9 cellular contexts compared by ENCODE assay signal in the genomic region with DNA sequence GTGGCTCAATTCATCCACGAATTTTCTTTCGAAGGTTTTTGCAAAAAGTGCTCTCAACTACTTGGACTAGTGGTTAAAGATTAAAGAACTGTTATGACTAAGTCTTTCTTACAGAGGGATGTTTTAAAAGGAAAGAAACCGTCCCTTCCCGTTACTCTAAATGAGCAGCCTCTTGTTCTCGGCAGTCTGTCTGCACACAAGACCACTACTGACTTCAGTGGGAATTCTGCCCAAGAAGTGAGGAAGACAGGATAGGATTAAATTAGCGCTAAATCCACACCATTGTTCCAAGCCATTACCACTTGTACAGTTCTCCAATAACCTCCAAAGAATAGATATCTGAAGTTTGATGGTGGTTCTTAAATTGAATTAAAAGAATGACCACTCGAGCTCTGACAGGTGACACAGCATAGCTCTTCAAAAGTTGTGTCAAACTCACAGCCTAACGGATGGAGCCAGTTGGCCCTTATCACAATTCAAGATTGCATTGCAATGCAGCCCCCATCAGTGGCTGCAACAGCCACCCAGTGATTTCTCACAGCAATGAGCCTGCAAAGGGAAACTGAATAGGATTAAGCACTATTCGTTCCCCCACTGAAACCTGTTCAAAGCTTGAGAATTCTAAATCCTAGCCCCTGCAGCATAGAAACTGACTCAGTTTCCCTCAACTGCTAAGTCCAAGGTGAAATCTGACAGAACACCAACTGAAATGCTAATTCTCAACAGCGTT. TPM values are rescaled to one million over a fixed set of nuclear protein-coding genes. Genes with fewer than 3 reads are reported as not detected.
DNase-seq lines count a peak whose midpoint lies in the region; ATAC-seq and TF ChIP-seq lines count a peak whose summit lies in the region.
"Had no signal": no experiment of that assay in that cellular context is flagged by ENCODE, and none has a peak within 500 bp of the region (broad histone marks: within the 10 kb centered on the region; RNA-seq: fewer than 3 reads in every experiment).

No MANE protein-coding gene starts in this region.

- H3K9me3 ChIP-seq in CD4-positive, alpha-beta T cell (ENCODE audit: control insufficient read depth, low read length), result peaks cover under 1% of the 10 kb centered on the region
- H3K9me3 ChIP-seq in HCT116 (ENCODE audit: control insufficient read depth in 1 of 2, insufficient read depth in 1 of 2, low read depth in 1 of 2, low read length in 2 of 2) (no peaks in the 10 kb centered on the region), upper lobe of right lung (no peaks in the 10 kb centered on the region)
- H3K9me3 ChIP-seq: neutrophil had no signal

- no peak for TF ChIP-seq CTCF in CD4-positive, alpha-beta T cell (IDR thresholded peaks at IDR 0.05)
- TF ChIP-seq CTCF in HCT116 (IDR thresholded peaks at IDR 0.05 in 2 of 3, conservative IDR thresholded peaks at IDR 0.05 in 1 of 3; ENCODE audit: borderline replicate concordance in 1 of 3, insufficient read depth in 1 of 3, low read depth in 2 of 3, low read length in 2 of 3), result no peak
- TF ChIP-seq CTCF in upper lobe of right lung (IDR thresholded peaks at IDR 0.05), result no peak

- H3K36me3 ChIP-seq in HCT116 (ENCODE audit: control insufficient read depth in 1 of 2, insufficient read depth in 2 of 2, low read length in 2 of 2), result 0 out of 4 replicates have a peak, but pooled peaks cover 0 to 3% of the 10 kb centered on the region in 2 experiments
- no peaks in the 10 kb centered on the region for H3K36me3 ChIP-seq in upper lobe of right lung
- H3K36me3 ChIP-seq: neutrophil had no signal

- no peak overlapping the region for H2AFZ ChIP-seq in HCT116 (ENCODE audit: low read depth, low read length, poor library complexity, severe bottlenecking)

- H3K27me3 Mint-ChIP-seq in CD4-positive, alpha-beta T cell, result no peaks in the 10 kb centered on the region
- peaks cover 3% of the 10 kb centered on the region for H3K27me3 Mint-ChIP-seq in activated naive CD8-positive, alpha-beta T cell treated with anti-CD3 and anti-CD28 coated beads, Interleukin-2, amount 10 ng/mL, durations not matched to agents 7 days and 5 days

- H3K9ac ChIP-seq in HCT116 (ENCODE audit: low read length), result no peak overlapping the region

- CTCF ChIA-PET in CD4-positive, alpha-beta T cell (lab: Charles Lee), result interaction anchor here (0.6 kb wide), 1 partner anchor 24 kb away, joined by 3 read pairs; no protein-coding TSS in a partner anchor
- CTCF ChIA-PET in HCT116 (lab: Charles Lee), result no interaction called here

- H3K4me1 Mint-ChIP-seq in CD4-positive, alpha-beta T cell (ENCODE audit: low read depth), result peaks cover 26% of the 10 kb centered on the region
- peaks cover 15% of the 10 kb centered on the region for H3K4me1 Mint-ChIP-seq in activated naive CD8-positive, alpha-beta T cell treated with anti-CD3 and anti-CD28 coated beads, Interleukin-2, amount 10 ng/mL, durations not matched to agents 7 days and 5 days

- ATAC-seq in CD4-positive, alpha-beta T cell (ENCODE audit: poor library complexity), result no peak
- ATAC-seq in HCT116 (no peak), upper lobe of right lung (no peak), GM21526 (IDR thresholded peaks at IDR 0.05; ENCODE audit: low FRiP score, unreplicated experiment) (no peak)
- no peak for ATAC-seq in activated naive CD8-positive, alpha-beta T cell treated with anti-CD3 and anti-CD28 coated beads, Interleukin-2, amount 10 ng/mL, durations not matched to agents 7 days and 5 days (ENCODE audit: low read depth)

- peak overlapping the region; percentile 98 for H3K4me2 ChIP-seq in HCT116 (ENCODE audit: low read length)

- H3K4me3 Mint-ChIP-seq in CD4-positive, alpha-beta T cell, result peak overlapping the region; percentile 81
- H3K4me3 Mint-ChIP-seq in activated naive CD8-positive, alpha-beta T cell treated with anti-CD3 and anti-CD28 coated beads, Interleukin-2, amount 10 ng/mL, durations not matched to agents 7 days and 5 days, result peak overlapping the region; percentile 77

- H3K9me2 ChIP-seq in HCT116 (ENCODE audit: insufficient read depth), result no peaks in the 10 kb centered on the region

- TF ChIP-seq POLR2A in HCT116 (IDR thresholded peaks at IDR 0.05; ENCODE audit: borderline replicate concordance, extremely low read depth, insufficient read depth, insufficient read length), result no peak

- H3K4me1 ChIP-seq in HCT116 (ENCODE audit: control insufficient read depth in 1 of 2, insufficient read depth in 2 of 2, low read length in 2 of 2), result peaks cover 21 to 30% of the 10 kb centered on the region in 2 experiments
- peaks cover 15% of the 10 kb centered on the region for H3K4me1 ChIP-seq in upper lobe of right lung

- no peak overlapping the region for H3K27ac ChIP-seq in CD4-positive, alpha-beta T cell (ENCODE audit: low read depth, low read length)
- H3K27ac ChIP-seq in HCT116 (ENCODE audit: low read depth, low read length), result no peak overlapping the region
- peak overlapping the region; percentile 19 for H3K27ac ChIP-seq in upper lobe of right lung
- H3K27ac ChIP-seq: neutrophil had no signal

- RAD21 ChIA-PET in HCT116 (lab: Charles Lee; ENCODE audit: low non-redundant PET in 1 of 2, low total read pairs in 2 of 2, uncharacterized antibody in 2 of 2, unreplicated experiment in 2 of 2), result no interaction called here

- no peaks in the 10 kb centered on the region for H4K20me1 ChIP-seq in HCT116 (ENCODE audit: insufficient read depth)

- no peak for DNase-seq in CD4-positive, alpha-beta T cell
- DNase-seq in HCT116 (ENCODE audit: low read depth, low spot score), result no peak
- DNase-seq in activated naive CD8-positive, alpha-beta T cell treated with anti-CD3 and anti-CD28 coated beads, Interleukin-2, amount 10 ng/mL, durations not matched to agents 7 days and 5 days, result no peak
- DNase-seq in left kidney (ENCODE audit: low read depth, low spot score), result peak; percentile 12
- no peak for DNase-seq in upper lobe of right lung
- no peak for DNase-seq in effector CD4-positive, alpha-beta T cell
- no peak for DNase-seq in NCI-H1105 (lab: John Stamatoyannopoulos, UW)

- H3K36me3 Mint-ChIP-seq in CD4-positive, alpha-beta T cell (ENCODE audit: low read depth), result peaks cover 2% of the 10 kb centered on the region
- H3K36me3 Mint-ChIP-seq in activated naive CD8-positive, alpha-beta T cell treated with anti-CD3 and anti-CD28 coated beads, Interleukin-2, amount 10 ng/mL, durations not matched to agents 7 days and 5 days, result peaks cover 3% of the 10 kb centered on the region

- TF ChIP-seq RAD21 in HCT116 (IDR thresholded peaks at IDR 0.05; ENCODE audit: low read depth), result no peak

- intact Hi-C loops in CD4-positive, alpha-beta T cell (cut with DNase I, micrococcal nuclease), result loop anchor here in 1 of 2 experiments (5.0 kb wide), 2 partner anchors 56 to 566 kb away; a partner anchor contains a TSS
- intact Hi-C loops in HCT116 (cut with micrococcal nuclease) (no loop called here), upper lobe of right lung (cut with DNase I) (no loop called here)

- TSS peak; percentile 36 for BruUV-seq in HCT116 (replicated peaks; lab: Mats Ljungman, UMichigan)

- H3K9me3 Mint-ChIP-seq in CD4-positive, alpha-beta T cell, result no peaks in the 10 kb centered on the region
- H3K9me3 Mint-ChIP-seq in activated naive CD8-positive, alpha-beta T cell treated with anti-CD3 and anti-CD28 coated beads, Interleukin-2, amount 10 ng/mL, durations not matched to agents 7 days and 5 days, result peaks cover 7% of the 10 kb centered on the region

- H3K27ac Mint-ChIP-seq in CD4-positive, alpha-beta T cell, result peak overlapping the region; percentile 45
- no peak overlapping the region for H3K27ac Mint-ChIP-seq in activated naive CD8-positive, alpha-beta T cell treated with anti-CD3 and anti-CD28 coated beads, Interleukin-2, amount 10 ng/mL, durations not matched to agents 7 days and 5 days

- H3K4me3 ChIP-seq in HCT116 (replicated peaks in 1 of 2; ENCODE audit: low read depth in 1 of 2, low read length in 2 of 2), result no peak overlapping the region
- peak overlapping the region; percentile 92 for H3K4me3 ChIP-seq in upper lobe of right lung

- POLR2A ChIA-PET in CD4-positive, alpha-beta T cell (lab: Charles Lee), result interaction anchor here (1.1 to 1.5 kb wide), 2 partner anchors 10 to 45 kb away, joined by 3 read pairs; no protein-coding TSS in a partner anchor
- POLR2A ChIA-PET in HCT116 (lab: Charles Lee), result interaction anchor here (1.0 kb wide), 1 partner anchor 9 kb away, joined by 3 read pairs; no protein-coding TSS in a partner anchor
- POLR2A ChIA-PET in activated naive CD8-positive, alpha-beta T cell treated with anti-CD3 and anti-CD28 coated beads, Interleukin-2, amount 10 ng/mL, durations not matched to agents 7 days and 5 days (lab: Charles Lee), result no interaction called here

- no peaks in the 10 kb centered on the region for H3K27me3 ChIP-seq in CD4-positive, alpha-beta T cell (ENCODE audit: control insufficient read depth, insufficient read depth, low read length)
- no peaks in the 10 kb centered on the region for H3K27me3 ChIP-seq in HCT116 (ENCODE audit: insufficient read depth, low read length)
- no peaks in the 10 kb centered on the region for H3K27me3 ChIP-seq in upper lobe of right lung

- peaks cover 58% of the 10 kb centered on the region for H3K79me2 ChIP-seq in HCT116 (ENCODE audit: insufficient read depth, low read length)

TF ChIP-seq in HCT116, 20 proteins besides CTCF, POLR2A, EP300 and RAD21:
- no peak for TF ChIP-seq POLR2AphosphoS5 (IDR thresholded peaks at IDR 0.05; ENCODE audit: low read depth, low read length)
- TF ChIP-seq EZH2 (IDR thresholded peaks at IDR 0.05), result no peak
- no peak for TF ChIP-seq SRF (IDR thresholded peaks at IDR 0.05; ENCODE audit: low read depth)
- TF ChIP-seq ELF1 (IDR thresholded peaks at IDR 0.05; ENCODE audit: borderline replicate concordance, low read depth), result no peak
- no peak for TF ChIP-seq TCF7L2 (IDR thresholded peaks at IDR 0.05; ENCODE audit: borderline replicate concordance, extremely low read depth, insufficient read depth, insufficient read length)
- no peak for TF ChIP-seq ZNF274 (IDR thresholded peaks at IDR 0.05; ENCODE audit: low read depth, low read length)

RNA-seq across cellular contexts. Expression of a gene that starts 1.8 kb away (rescaled TPM):
- total RNA-seq in CD4-positive, alpha-beta T cell, result 10 to 100 TPM in 1 of 2 experiments, 1 to 10 TPM in 1; 9.5 to 12.3 TPM
- total RNA-seq in HCT116 (2021; ENCODE audit: unreplicated experiment), result 74.8 TPM
- polyA plus RNA-seq in HCT116 (2012), result 26.8 and 34.6 TPM in 2 replicates
- 10 to 100 TPM; 21.6 to 25.4 TPM for total RNA-seq in activated naive CD8-positive, alpha-beta T cell treated with anti-CD3 and anti-CD28 coated beads, Interleukin-2, amount 10 ng/mL, durations not matched to agents 7 days and 5 days
- 174 TPM for total RNA-seq in upper lobe of right lung
